Comparison of ENCODE assay signal across 25 cellular contexts in genomic region chr15:62519900-62520299, GRCh38.
"Had no signal": no experiment of that assay in that cellular context is flagged by ENCODE, and none has a peak within 500 bp of the region (broad histone marks: within the 10 kb centered on the region; RNA-seq: fewer than 3 reads in every experiment).

No MANE protein-coding gene starts in this region.

- H3K4me1 ChIP-seq: body of pancreas, left lung, lower lobe of right lung, right atrium auricular region, testis, transverse colon had no signal

- H3K36me3 Mint-ChIP-seq: activated naive CD4-positive, alpha-beta T cell treated with anti-CD3 and anti-CD28 coated beads, Interleukin-2, amount 10 ng/mL, durations not matched to agents 7 days and 5 days; natural killer cell had no signal

- H3K4me3 Mint-ChIP-seq: activated CD4-positive, alpha-beta T cell treated with anti-CD3 and anti-CD28 coated beads, Interleukin-2, amount 10 ng/mL, durations not matched to agents 24 days and 14 days; activated naive CD4-positive, alpha-beta T cell treated with anti-CD3 and anti-CD28 coated beads, Interleukin-2, amount 10 ng/mL, durations not matched to agents 7 days and 5 days; activated T-cell treated with anti-CD3 and anti-CD28 coated beads, Interleukin-2, amount 50 U/mL, for 4 hours; natural killer cell; T-helper 17 cell had no signal

- H3K27ac Mint-ChIP-seq: activated CD4-positive, alpha-beta T cell treated with anti-CD3 and anti-CD28 coated beads, Interleukin-2, amount 10 ng/mL, durations not matched to agents 24 days and 14 days; activated naive CD4-positive, alpha-beta T cell treated with anti-CD3 and anti-CD28 coated beads, Interleukin-2, amount 10 ng/mL, durations not matched to agents 7 days and 5 days; natural killer cell; T-helper 17 cell had no signal

- H3K27ac ChIP-seq: body of pancreas, gastrocnemius medialis, left lung, lower lobe of right lung, right atrium auricular region, SJCRH30, testis, transverse colon had no signal

- H3K36me3 ChIP-seq: gastrocnemius medialis, left lung, lower lobe of right lung, right atrium auricular region, SJCRH30, transverse colon had no signal

- FAIRE-seq: colon, islet of Langerhans had no signal

- DNase-seq: activated CD4-positive, alpha-beta T cell treated with anti-CD3 and anti-CD28 coated beads, Interleukin-2, amount 10 ng/mL, durations not matched to agents 24 days and 14 days; activated CD8-positive, alpha-beta memory T cell treated with anti-CD3 and anti-CD28 coated beads, Interleukin-2, amount 50 U/mL, for 4 hours; activated effector memory CD4-positive, alpha-beta T cell treated with Interleukin-2 at 50 U/mL for 16 hours; activated naive CD4-positive, alpha-beta T cell treated with anti-CD3 and anti-CD28 coated beads, Interleukin-2, amount 10 ng/mL, durations not matched to agents 7 days and 5 days; activated T-cell treated with anti-CD3 and anti-CD28 coated beads, Interleukin-2, amount 50 U/mL, for 4 hours; aorta; body of pancreas; effector CD8-positive, alpha-beta T cell; erythroblast; gastrocnemius medialis; glutamatergic neuron; left lung; lower lobe of right lung; mesenchymal stem cell; natural killer cell; SJCRH30; stimulated activated naive CD4-positive, alpha-beta T cell; T-helper 17 cell; testis; transverse colon had no signal

- H3K27me3 ChIP-seq: body of pancreas, gastrocnemius medialis, left lung, right atrium auricular region, SJCRH30, testis, transverse colon had no signal

- H3K9me3 Mint-ChIP-seq: activated CD4-positive, alpha-beta T cell treated with anti-CD3 and anti-CD28 coated beads, Interleukin-2, amount 10 ng/mL, durations not matched to agents 24 days and 14 days; activated naive CD4-positive, alpha-beta T cell treated with anti-CD3 and anti-CD28 coated beads, Interleukin-2, amount 10 ng/mL, durations not matched to agents 7 days and 5 days; activated T-cell treated with anti-CD3 and anti-CD28 coated beads, Interleukin-2, amount 50 U/mL, for 4 hours; natural killer cell had no signal

- H3K4me3 ChIP-seq: body of pancreas, gastrocnemius medialis, left lung, lower lobe of right lung, right atrium auricular region, SJCRH30, smooth muscle cell, testis, transverse colon had no signal

- H3K9me3 ChIP-seq: body of pancreas, gastrocnemius medialis, left lung, lower lobe of right lung, right atrium auricular region, SJCRH30, testis, transverse colon had no signal

- ATAC-seq: body of pancreas, gastrocnemius medialis, left lung, lower lobe of right lung, natural killer cell, SK-N-SH treated with all-trans-retinoic acid at 6 μM for 48 hours, T-helper 17 cell had no signal

- H3K4me1 Mint-ChIP-seq: activated CD4-positive, alpha-beta T cell treated with anti-CD3 and anti-CD28 coated beads, Interleukin-2, amount 10 ng/mL, durations not matched to agents 24 days and 14 days; activated naive CD4-positive, alpha-beta T cell treated with anti-CD3 and anti-CD28 coated beads, Interleukin-2, amount 10 ng/mL, durations not matched to agents 7 days and 5 days; natural killer cell; T-helper 17 cell had no signal
